In the genomic region with DNA sequence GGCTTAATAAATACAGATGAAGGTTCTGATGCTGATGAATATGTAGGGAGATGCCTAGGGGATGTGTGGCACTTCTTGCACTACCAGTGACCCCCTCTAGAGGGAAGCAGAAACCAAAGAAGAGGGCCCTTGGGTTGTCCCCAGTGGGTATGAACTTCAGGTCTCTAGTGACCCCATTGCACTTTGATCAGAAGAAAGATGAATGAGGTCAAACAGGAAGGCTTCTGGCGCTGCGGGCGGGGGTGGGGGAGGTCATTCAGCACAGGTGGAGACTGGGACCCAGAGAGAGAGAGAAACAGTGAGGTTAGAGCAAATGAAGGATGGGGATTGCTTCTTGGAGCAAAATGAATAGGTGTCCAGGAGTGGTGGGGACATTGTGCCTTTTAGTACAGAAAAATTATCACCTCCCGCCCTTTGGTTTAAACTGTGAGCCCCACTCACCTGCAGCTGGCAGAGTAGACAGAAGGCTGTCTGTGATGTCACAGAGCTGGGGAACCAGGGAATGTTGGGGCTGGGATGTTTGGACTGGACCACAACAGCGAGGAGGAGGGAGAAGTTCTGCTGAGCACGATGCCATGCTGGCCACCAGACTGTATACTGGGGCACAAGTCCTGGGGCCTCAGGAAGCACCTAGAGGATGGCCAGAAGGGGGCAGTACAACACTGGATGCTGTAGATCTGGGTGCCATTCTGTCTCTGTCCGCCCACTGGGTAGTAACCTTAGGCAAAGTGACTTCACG, we compare ENCODE assay signal across 8 cellular contexts. TPM values are rescaled to one million over a fixed set of nuclear protein-coding genes. Genes with fewer than 3 reads are reported as not detected.
DNase-seq lines count a peak whose midpoint lies in the region; ATAC-seq and TF ChIP-seq lines count a peak whose summit lies in the region.

Gene TEX48, minus strand, starts transcription at position 599 of the 739 bp plus-strand sequence. CDS start 10,469 bp downstream, outside the sequence.

- no peaks in the 10 kb centered on the region for H3K27me3 ChIP-seq in prostate gland (replicated peaks; ENCODE audit: insufficient read depth)

- DNase-seq in Daoy (ENCODE audit: low read depth): peak; percentile 91
- DNase-seq in SHP77 (lab: John Stamatoyannopoulos, UW): peak; percentile 67 to 69
- DNase-seq in activated T-helper 1 cell treated with anti-CD3 and anti-CD28 coated beads, Interleukin-2, amount 50 U/mL, for 16 hours (ENCODE audit: low read depth in 1 of 2, low spot score in 1 of 2): peak; percentile 38 to 67
- peak; percentile 73 for DNase-seq in germinal center (ENCODE audit: low spot score)
- peak; percentile 52 for DNase-seq in prostate gland (ENCODE audit: low spot score)

- ATAC-seq in GM21786 (IDR thresholded peaks at IDR 0.05; ENCODE audit: unreplicated experiment) (peak; percentile 81), HG02973 (IDR thresholded peaks at IDR 0.05; ENCODE audit: unreplicated experiment) (no peak)

- H3K36me3 ChIP-seq in prostate gland: no peaks in the 10 kb centered on the region

- no peak for TF ChIP-seq POLR2A in prostate gland (IDR thresholded peaks at IDR 0.05)

- 74% methylated on average over 8 of the region's 8 CpGs for WGBS in prostate gland

- H3K27ac ChIP-seq in prostate gland: no peak within 1 kb of the TSS

- no peak within 1 kb of the TSS for H3K4me3 ChIP-seq in prostate gland

- intact Hi-C loops in prostate gland (cut with DNase I): loop anchor here (5.0 kb wide), 2 partner anchors 231 to 331 kb away; no protein-coding TSS in a partner anchor

- no peaks in the 10 kb centered on the region for H3K4me1 ChIP-seq in prostate gland (replicated peaks)

- H3K9me3 ChIP-seq in prostate gland: no peaks in the 10 kb centered on the region

- TF ChIP-seq CTCF in LNCAP (IDR thresholded peaks at IDR 0.05): peak; percentile 75
- peak; percentile 9 to 59 (median 49) for TF ChIP-seq CTCF in prostate gland (IDR thresholded peaks at IDR 0.05)

RNA-seq across cellular contexts. Expression of gene TEX48, which starts in this region (rescaled TPM):
- not detected in 2 replicates for total RNA-seq in Daoy (2014; rRNA removed; shearing (Covaris generic))
- total RNA-seq in prostate gland: not detected

Comparison
In these comparisons a context has a peak if more than half of its experiments do, and no peak if none do; other contexts are left out.
1. Peak in DNase-seq in Daoy; RNA of the gene not detected or under 1 TPM.
2. Peak in DNase-seq in prostate gland; RNA of the gene not detected or under 1 TPM.